Comparison of ENCODE assay signal across 8 cellular contexts in genomic region chr1:155744711-155745283, GRCh38. TPM values are rescaled to one million over a fixed set of nuclear protein-coding genes. Genes with fewer than 3 reads are reported as not detected.
DNase-seq lines count a peak whose midpoint lies in the region; ATAC-seq, FAIRE-seq and TF ChIP-seq lines count a peak whose summit lies in the region.

No MANE protein-coding gene starts in this region.

- H4K20me1 ChIP-seq in OCI-LY3 (ENCODE audit: insufficient read depth, low read length): no peaks in the 10 kb centered on the region

- H2AFZ ChIP-seq in OCI-LY3 (ENCODE audit: low read depth, low read length): peak overlapping the region; percentile 84

- H3K4me1 Mint-ChIP-seq in CD8-positive, alpha-beta memory T cell: peaks cover 5 to 14% (median 11%) of the 10 kb centered on the region in 3 donors

- H3K36me3 ChIP-seq in CD8-positive, alpha-beta memory T cell (ENCODE audit: insufficient read depth, low read length): no peaks in the 10 kb centered on the region
- peaks cover 2% of the 10 kb centered on the region for H3K36me3 ChIP-seq in OCI-LY3 (replicated peaks; ENCODE audit: low read depth, low read length)
- H3K36me3 ChIP-seq in pancreas: no peaks in the 10 kb centered on the region

- H3K27me3 ChIP-seq in CD8-positive, alpha-beta memory T cell (ENCODE audit: insufficient read depth, low read length, poor library complexity, severe bottlenecking): no peaks in the 10 kb centered on the region
- H3K27me3 ChIP-seq in OCI-LY3 (ENCODE audit: low read depth, low read length): no peaks in the 10 kb centered on the region
- H3K27me3 ChIP-seq in pancreas: no peaks in the 10 kb centered on the region

- DNase-seq in CD8-positive, alpha-beta memory T cell: no peak
- DNase-seq in epithelial cell of esophagus (ENCODE audit: low read depth): no peak
- peak in 1 of 6 donors; percentile 10 for DNase-seq in pancreas
- no peak for DNase-seq in NCI-H774 (lab: John Stamatoyannopoulos, UW)
- no peak for DNase-seq in NCI-H2227 treated with DMSO at 0.1 percent for 48 hours (lab: John Stamatoyannopoulos, UW)
- no peak for DNase-seq in activated CD4-positive, alpha-beta T cell treated with anti-CD3 and anti-CD28 coated beads, Interleukin-2, amount 50 U/mL, for 4 hours

- peaks cover 0 to 21% (median 0%) of the 10 kb centered on the region in 3 donors for H3K36me3 Mint-ChIP-seq in CD8-positive, alpha-beta memory T cell

- FAIRE-seq in pancreas (lab: Jason Lieb, UNC): no peak

- no peaks in the 10 kb centered on the region for H3K79me2 ChIP-seq in OCI-LY3 (ENCODE audit: low read length)

- no peaks in the 10 kb centered on the region for H3K9me3 Mint-ChIP-seq in CD8-positive, alpha-beta memory T cell

- peaks cover 5% of the 10 kb centered on the region for H3K4me1 ChIP-seq in CD8-positive, alpha-beta memory T cell (ENCODE audit: insufficient read depth, low read length)
- H3K4me1 ChIP-seq in OCI-LY3 (ENCODE audit: low read length) (peaks cover 4% of the 10 kb centered on the region), pancreas (no peaks in the 10 kb centered on the region)

- H3K4me3 Mint-ChIP-seq in CD8-positive, alpha-beta memory T cell: peak overlapping the region; percentile 89 to 97 (median 94)

- H3K27ac ChIP-seq in CD8-positive, alpha-beta memory T cell (ENCODE audit: low read depth, low read length): peak overlapping the region; percentile 68
- peak overlapping the region; percentile 55 for H3K27ac ChIP-seq in OCI-LY3 (ENCODE audit: low read length)
- peak overlapping the region in 3 of 4 donors; percentile 23 to 53 (median 47) for H3K27ac ChIP-seq in pancreas

- peak overlapping the region; percentile 78 to 96 (median 92) for H3K27ac Mint-ChIP-seq in CD8-positive, alpha-beta memory T cell

- 57 to 60% methylated on average over 9 of the region's 9 CpGs for WGBS in pancreas, 2 donors

- POLR2A ChIA-PET in CD8-positive, alpha-beta memory T cell (lab: Charles Lee): interaction anchor here (0.6 kb wide), 2 partner anchors 470 to 722 kb away, joined by 3 read pairs; no protein-coding TSS in a partner anchor

- peak overlapping the region; percentile 73 for H3K4me3 ChIP-seq in CD8-positive, alpha-beta memory T cell (ENCODE audit: low read length)
- H3K4me3 ChIP-seq in OCI-LY3 (ENCODE audit: low read length) (peak overlapping the region; percentile 78), epithelial cell of esophagus (ENCODE audit: low read length) (peak overlapping the region; percentile 73), pancreas (peak overlapping the region; percentile 34 to 53 (median 52))

- TF ChIP-seq CTCF in OCI-LY3 (IDR thresholded peaks at IDR 0.05; ENCODE audit: low read depth, low read length): no peak
- no peak for TF ChIP-seq CTCF in epithelial cell of esophagus (IDR thresholded peaks at IDR 0.05; ENCODE audit: insufficient read depth, low read depth, low read length, missing control alignments)
- no peak for TF ChIP-seq CTCF in pancreas (IDR thresholded peaks at IDR 0.05)

- CTCF ChIA-PET in CD8-positive, alpha-beta memory T cell (lab: Charles Lee): interaction anchor here (0.9 to 1.0 kb wide), 2 partner anchors 19 to 32 kb away, joined by 3 to 6 read pairs; no protein-coding TSS in a partner anchor

- no peaks in the 10 kb centered on the region for H3K9me3 ChIP-seq in CD8-positive, alpha-beta memory T cell (ENCODE audit: low read length)
- H3K9me3 ChIP-seq in OCI-LY3 (ENCODE audit: insufficient read depth, low read length): no peaks in the 10 kb centered on the region
- no peaks in the 10 kb centered on the region for H3K9me3 ChIP-seq in pancreas

- H3K4me2 ChIP-seq in OCI-LY3 (ENCODE audit: low read length): peak overlapping the region; percentile 70

- peak overlapping the region; percentile 80 for H3K9ac ChIP-seq in OCI-LY3 (ENCODE audit: low read length)

- ATAC-seq in pancreas (no peak), HG02678 (IDR thresholded peaks at IDR 0.05; ENCODE audit: unreplicated experiment) (no peak)

- intact Hi-C loops in pancreas (cut with DNase I): no loop called here

- peaks cover 0 to 2% of the 10 kb centered on the region in 2 donors for H3K27me3 Mint-ChIP-seq in CD8-positive, alpha-beta memory T cell

RNA-seq across cellular contexts. Expression of gene DAP3, which starts 55.9 kb away (rescaled TPM):
- total RNA-seq in CD8-positive, alpha-beta memory T cell: 100 to 1,000 TPM; 156 to 160 TPM
- polyA plus RNA-seq in CD8-positive, alpha-beta memory T cell: 96.7 TPM
- total RNA-seq in pancreas: 10 to 100 TPM; 40.3 to 56.7 (median 46.5) TPM
- polyA plus RNA-seq in pancreas: 10 to 100 TPM; 52.9 to 73.8 TPM

RNA-seq across cellular contexts. Expression of gene YY1AP1, which starts 56.2 kb away (rescaled TPM):
- 10 to 100 TPM; 59.1 to 62.0 TPM for total RNA-seq in CD8-positive, alpha-beta memory T cell
- polyA plus RNA-seq in CD8-positive, alpha-beta memory T cell: 49.7 TPM
- 10 to 100 TPM; 22.1 to 37.8 (median 24.2) TPM for total RNA-seq in pancreas
- 10 to 100 TPM; 19.9 to 41.4 TPM for polyA plus RNA-seq in pancreas
